8 cellular contexts compared by ENCODE assay signal in the genomic region with DNA sequence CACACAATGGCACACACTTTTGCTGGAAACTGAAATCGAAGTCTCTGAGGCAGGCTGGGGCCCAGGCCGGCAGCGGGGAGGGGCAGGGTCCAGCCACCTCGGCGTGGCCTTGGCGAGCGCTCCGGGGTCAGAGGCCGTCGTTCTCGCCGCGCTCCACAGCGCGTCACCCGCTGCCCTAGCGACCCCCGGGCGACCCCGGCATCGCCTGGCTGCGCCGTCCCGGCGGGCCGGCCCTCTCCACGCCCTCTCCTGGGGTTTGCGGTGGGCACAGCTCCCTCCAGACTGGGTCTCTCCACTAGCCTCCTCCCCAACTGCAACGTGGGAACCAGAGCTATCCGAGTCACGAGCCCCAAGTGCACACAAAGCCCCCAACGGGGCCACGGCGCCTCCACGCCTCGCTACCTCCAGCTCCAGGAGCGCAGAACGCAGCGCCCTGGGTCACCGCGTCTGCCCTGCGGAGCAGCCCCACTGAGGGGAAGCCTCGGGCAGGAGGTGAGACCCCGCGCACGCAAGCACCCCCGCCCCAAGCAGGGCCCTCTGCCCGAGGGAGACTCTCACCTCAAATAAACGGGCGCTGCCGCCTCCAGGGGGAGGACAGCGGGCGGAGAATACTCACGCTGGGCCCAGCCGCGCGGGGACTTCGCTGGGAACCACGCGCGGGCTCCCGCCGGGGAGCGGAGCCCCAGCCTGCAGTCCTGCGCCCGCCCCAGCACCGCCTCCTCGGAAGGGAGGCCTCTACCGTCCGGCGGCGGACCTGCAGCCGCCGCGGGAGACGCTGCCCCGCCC.
DNase-seq lines count a peak whose midpoint lies in the region; TF ChIP-seq lines count a peak whose summit lies in the region.

No MANE protein-coding gene starts in this region.

- peak overlapping the region; percentile 100 for H3K4me2 ChIP-seq in hepatocyte

- no peaks in the 10 kb centered on the region for H3K36me3 ChIP-seq in H7 (replicated peaks; ENCODE audit: control insufficient read depth, insufficient read depth, low read length)
- H3K36me3 ChIP-seq in hepatocyte (replicated peaks; ENCODE audit: insufficient read depth, low read depth) = no peaks in the 10 kb centered on the region

- DNase-seq in GM04504 (ENCODE audit: low read depth) (peak; percentile 42), H7 (peak; percentile 95), M059J (ENCODE audit: low read depth) (peak; percentile 64), T-helper 1 cell (peak; percentile 56 to 78 (median 66)), amniotic stem cell (lab: John Stamatoyannopoulos, UW) (peak; percentile 7), hepatocyte (ENCODE audit: low spot score) (peak; percentile 94), retinal pigment epithelial cell (ENCODE audit: low read depth) (peak; percentile 15), OCI-M2 (lab: John Stamatoyannopoulos, UW; ENCODE audit: unreplicated experiment) (no peak)

- H3K4me3 ChIP-seq in H7 (ENCODE audit: insufficient read depth, low read depth, low read length) = peak overlapping the region; percentile 75
- peak overlapping the region; percentile 98 for H3K4me3 ChIP-seq in hepatocyte
- peak overlapping the region; percentile 81 for H3K4me3 ChIP-seq in retinal pigment epithelial cell (ENCODE audit: low read length)

- peak; percentile 75 for TF ChIP-seq CTCF in hepatocyte (IDR thresholded peaks at IDR 0.05; ENCODE audit: poor library complexity)
- peak; percentile 45 for TF ChIP-seq CTCF in retinal pigment epithelial cell (conservative IDR thresholded peaks at IDR 0.05; ENCODE audit: low read depth, low read length)

- no peaks in the 10 kb centered on the region for H3K9me3 ChIP-seq in hepatocyte (ENCODE audit: low read depth)

- peaks cover 4% of the 10 kb centered on the region for H3K4me1 ChIP-seq in hepatocyte (ENCODE audit: insufficient read depth)

- H3K9me2 ChIP-seq in hepatocyte (replicated peaks; ENCODE audit: insufficient read depth) = no peaks in the 10 kb centered on the region

- 1% methylated on average over 52 of the region's 77 CpGs for WGBS in hepatocyte (ENCODE audit: low lambda C conversion rate, missing lambda C conversion rate)

- no peaks in the 10 kb centered on the region for H4K20me1 ChIP-seq in hepatocyte (ENCODE audit: insufficient read depth, poor library complexity, severe bottlenecking)

- peaks cover 35% of the 10 kb centered on the region for H3K27me3 ChIP-seq in H7 (ENCODE audit: control insufficient read depth, insufficient read depth, low read length)
- peaks cover 8% of the 10 kb centered on the region for H3K27me3 ChIP-seq in hepatocyte

- peak overlapping the region; percentile 100 for H2AFZ ChIP-seq in hepatocyte

- H3K27ac ChIP-seq in hepatocyte = peak overlapping the region; percentile 71

- no peaks in the 10 kb centered on the region for H3K79me2 ChIP-seq in hepatocyte
